In the genomic region with DNA sequence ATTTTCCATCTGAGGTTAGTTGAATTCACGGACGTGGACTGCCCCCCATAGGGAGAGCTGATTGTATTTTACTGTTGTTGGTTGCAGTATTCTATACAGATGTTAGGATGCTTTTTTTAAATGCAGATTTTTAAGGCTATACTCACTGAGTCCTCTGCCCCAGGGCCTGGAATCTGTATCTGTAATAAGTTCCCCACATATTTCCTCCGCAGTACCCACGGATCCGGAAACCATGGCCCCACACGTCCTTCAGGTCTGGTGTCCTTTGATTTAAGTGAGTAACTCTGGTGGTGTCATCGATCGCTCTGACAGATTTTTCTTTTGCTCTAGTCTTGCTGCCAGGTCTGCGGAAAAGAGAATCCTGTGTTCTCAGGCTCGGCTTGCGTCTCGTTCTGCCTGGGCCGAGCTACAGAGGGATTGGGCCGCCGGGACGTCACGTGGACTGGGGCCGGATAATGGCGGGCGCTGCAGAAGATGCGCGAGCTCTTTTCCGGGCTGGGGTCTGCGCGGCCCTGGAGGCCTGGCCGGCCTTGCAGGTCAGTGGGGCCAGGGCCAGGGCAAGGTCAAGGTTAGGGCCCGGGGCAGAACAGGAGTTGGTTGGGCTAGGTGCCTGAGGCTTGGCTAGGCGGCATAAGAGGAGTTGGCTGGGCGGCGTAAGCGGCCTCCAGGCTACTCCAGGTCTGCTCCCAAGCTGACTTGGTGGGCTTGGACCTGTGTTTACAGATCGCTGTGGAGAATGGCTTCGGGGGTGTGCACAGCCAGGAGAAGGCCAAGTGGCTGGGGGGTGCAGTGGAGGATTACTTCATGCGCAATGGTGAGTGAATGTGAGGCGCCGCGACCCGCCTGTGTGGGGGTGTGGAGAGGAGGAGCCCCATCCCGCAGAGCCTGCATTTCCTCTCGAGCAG, we compare ENCODE assay signal across 8 cellular contexts. TPM values are rescaled to one million over a fixed set of nuclear protein-coding genes. Genes with fewer than 3 reads are reported as not detected.
DNase-seq lines count a peak whose midpoint lies in the region; ATAC-seq and TF ChIP-seq lines count a peak whose summit lies in the region.

A gene with protein sequence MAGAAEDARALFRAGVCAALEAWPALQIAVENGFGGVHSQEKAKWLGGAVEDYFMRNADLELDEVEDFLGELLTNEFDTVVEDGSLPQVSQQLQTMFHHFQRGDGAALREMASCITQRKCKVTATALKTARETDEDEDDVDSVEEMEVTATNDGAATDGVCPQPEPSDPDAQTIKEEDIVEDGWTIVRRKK (plus strand): TSS at position 438 of the 905 bp plus-strand sequence. CDS start 18 bp downstream, at position 456.

- peaks cover 22% of the 10 kb centered on the region for H3K36me3 ChIP-seq in BLaER1

- 0 out of 2 replicates have a peak, but pooled peaks cover 3% of the 10 kb centered on the region for H3K9me3 ChIP-seq in BLaER1

- H3K27ac ChIP-seq in BLaER1 (peak within 1 kb of the TSS; percentile 78), coronary artery (peak within 1 kb of the TSS; percentile 18 to 68)

- H3K9ac ChIP-seq in BLaER1, result peak within 1 kb of the TSS; percentile 83

- peaks cover 50% of the 10 kb centered on the region for H4K20me1 ChIP-seq in BLaER1

- DNase-seq in GM19240 (ENCODE audit: insufficient read length, low spot score) (peak; percentile 41), NCI-H510A treated with DMSO at 0.1 percent for 48 hours (lab: John Stamatoyannopoulos, UW) (peak; percentile 75), coronary artery (ENCODE audit: low spot score) (peak; percentile 83), left lobe of liver (ENCODE audit: low spot score) (peak; percentile 85)
- peak; percentile 82 for DNase-seq in activated CD4-positive, alpha-beta T cell treated with anti-CD3 and anti-CD28 coated beads for 48 hours
- peak; percentile 74 to 77 for DNase-seq in stimulated activated CD4-positive, alpha-beta T cell treated with anti-CD3 and anti-CD28 coated beads, Interleukin-2, amount 100 ng/mL, for 24 hours

- H3K27me3 ChIP-seq in BLaER1, result peaks cover 63% of the 10 kb centered on the region

- H3K4me2 ChIP-seq in BLaER1, result peak within 1 kb of the TSS; percentile 80

- TF ChIP-seq CTCF in coronary artery (IDR thresholded peaks at IDR 0.05), result no peak

- H3K4me3 ChIP-seq in BLaER1 (peak within 1 kb of the TSS; percentile 83), coronary artery (peak within 1 kb of the TSS; percentile 83)

- peak; percentile 93 for ATAC-seq in HG03457 (IDR thresholded peaks at IDR 0.05; ENCODE audit: unreplicated experiment)
- ATAC-seq in left lobe of liver, result peak; percentile 99

- peaks cover 18% of the 10 kb centered on the region for H3K4me1 ChIP-seq in BLaER1

RNA-seq across cellular contexts. Expression of the gene that starts here (rescaled TPM):
- 18.1 TPM for total RNA-seq in left lobe of liver

Comparison
In these comparisons a context has a peak if more than half of its experiments do, and no peak if none do; other contexts are left out.
1. Peak in every context shown above with its lines: DNase-seq, ATAC-seq, H3K4me3 ChIP-seq and H3K27ac ChIP-seq.